32 cellular contexts compared by ENCODE assay signal in the genomic region with DNA sequence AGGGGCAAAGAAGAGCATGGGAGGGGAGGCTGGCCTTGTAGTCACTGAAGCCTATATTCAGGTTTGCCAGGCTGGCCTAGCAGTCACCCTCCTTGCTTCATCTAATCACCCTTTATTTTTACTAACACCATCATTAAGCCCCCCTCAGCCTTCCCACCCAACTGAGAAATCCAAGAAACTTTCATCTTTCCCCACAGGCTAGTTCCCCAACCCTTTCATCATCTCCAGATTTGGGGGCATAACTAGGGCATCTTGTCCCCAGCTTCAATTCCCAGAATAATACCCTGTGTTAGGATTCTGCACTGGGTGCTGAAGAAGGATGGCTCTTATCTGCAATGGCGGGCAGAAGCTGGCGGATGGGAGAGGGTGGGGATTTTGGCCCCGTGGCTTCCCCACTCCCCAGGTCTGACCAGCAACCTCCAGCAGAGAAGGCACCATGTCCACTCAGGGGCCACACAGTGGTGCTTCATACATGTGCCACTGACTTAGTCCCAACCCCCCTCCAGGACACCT. TPM values are rescaled to one million over a fixed set of nuclear protein-coding genes. Genes with fewer than 3 reads are reported as not detected.
"Had no signal": no experiment of that assay in that cellular context is flagged by ENCODE, and none has a peak within 500 bp of the region (broad histone marks: within the 10 kb centered on the region; RNA-seq: fewer than 3 reads in every experiment).

No MANE protein-coding gene starts in this region.

- H3K27me3 ChIP-seq: SJCRH30 had no signal

- H3K4me3 Mint-ChIP-seq: activated CD8-positive, alpha-beta memory T cell treated with anti-CD3 and anti-CD28 coated beads, Interleukin-2, amount 10 ng/mL, durations not matched to agents 7 days and 5 days; activated T-cell treated with anti-CD3 and anti-CD28 coated beads, Interleukin-2, amount 50 U/mL, for 24 hours; brain; central memory CD8-positive, alpha-beta T cell; WTC11 had no signal

- H3K27ac ChIP-seq: SJCRH30 had no signal

- H3K9me3 ChIP-seq: SJCRH30, SK-N-SH had no signal

- H3K9ac ChIP-seq: SK-N-SH had no signal

- H3K4me2 ChIP-seq: SK-N-SH had no signal

- H3K4me3 ChIP-seq: SJCRH30 had no signal

- DNase-seq: activated CD4-positive, alpha-beta T cell treated with anti-CD3 and anti-CD28 coated beads for 48 hours; activated CD4-positive, alpha-beta T cell treated with anti-CD3 and anti-CD28 coated beads, Interleukin-2, amount 50 U/mL, for 4 hours; activated CD4-positive, CD25-positive, alpha-beta regulatory T cell treated with anti-CD3 and anti-CD28 coated beads, Interleukin-2, amount 50 U/mL, for 72 hours; activated CD8-positive, alpha-beta memory T cell treated with anti-CD3 and anti-CD28 coated beads, Interleukin-2, amount 10 ng/mL, durations not matched to agents 7 days and 5 days; activated gamma-delta T cell treated with Interleukin-2 at 50 U/mL for 16 hours; activated naive CD4-positive, alpha-beta T cell treated with anti-CD3 and anti-CD28 coated beads, Interleukin-2, amount 50 U/mL, for 16 hours; activated T-cell treated with anti-CD3 and anti-CD28 coated beads, Interleukin-2, amount 50 U/mL, for 24 hours; amygdala; KG1; NCI-H1092; NCI-H1417 treated with DMSO at 0.1 percent for 48 hours; NCI-H1694; NCI-H2029; NCI-H2107; NCI-H2171 treated with DMSO at 0.1 percent for 48 hours; NCI-H226; NCI-H526; NCI-H82; Right ventricle myocardium superior; SJCRH30; SK-N-SH; T-helper 1 cell had no signal

- H3K27me3 Mint-ChIP-seq: activated CD8-positive, alpha-beta memory T cell treated with anti-CD3 and anti-CD28 coated beads, Interleukin-2, amount 10 ng/mL, durations not matched to agents 7 days and 5 days; activated T-cell treated with anti-CD3 and anti-CD28 coated beads, Interleukin-2, amount 50 U/mL, for 24 hours; central memory CD8-positive, alpha-beta T cell had no signal

- H3K9me3 Mint-ChIP-seq: activated T-cell treated with anti-CD3 and anti-CD28 coated beads, Interleukin-2, amount 50 U/mL, for 24 hours; brain; central memory CD8-positive, alpha-beta T cell had no signal

- H3K4me1 ChIP-seq: SJCRH30 had no signal

- H3K27ac Mint-ChIP-seq: activated CD8-positive, alpha-beta memory T cell treated with anti-CD3 and anti-CD28 coated beads, Interleukin-2, amount 10 ng/mL, durations not matched to agents 7 days and 5 days; activated T-helper 2 cell treated with anti-CD3 and anti-CD28 coated beads, Interferon-gamma antibody, Interleukin-2, Interleukin-4, amounts not matched to agents 10 μg/mL and 5 μg/mL and 100 μg/mL, durations not matched to agents 14 hours and 24 hours and 36 hours; brain; WTC11 had no signal

- ATAC-seq: activated CD8-positive, alpha-beta memory T cell treated with anti-CD3 and anti-CD28 coated beads, Interleukin-2, amount 10 ng/mL, durations not matched to agents 7 days and 5 days; WTC11 had no signal

RNA-seq across cellular contexts. Expression of gene FITM1, which starts 29.4 kb away (rescaled TPM):
- total RNA-seq: RPMI7951, WTC11 had no signal

RNA-seq across cellular contexts. Expression of gene CPNE6, which starts 29.7 kb away (rescaled TPM):
- total RNA-seq: activated T-helper 2 cell treated with anti-CD3 and anti-CD28 coated beads, Interferon-gamma antibody, Interleukin-2, Interleukin-4, amounts not matched to agents 10 μg/mL and 5 μg/mL and 100 μg/mL, durations not matched to agents 14 hours and 24 hours and 36 hours; astrocyte; LHCN-M2; M059J; NCI-H460; OCI-LY7; Right ventricle myocardium superior; RPMI7951; SJCRH30; WTC11 had no signal
- polyA plus RNA-seq: SK-N-SH had no signal
